In the genomic region with DNA sequence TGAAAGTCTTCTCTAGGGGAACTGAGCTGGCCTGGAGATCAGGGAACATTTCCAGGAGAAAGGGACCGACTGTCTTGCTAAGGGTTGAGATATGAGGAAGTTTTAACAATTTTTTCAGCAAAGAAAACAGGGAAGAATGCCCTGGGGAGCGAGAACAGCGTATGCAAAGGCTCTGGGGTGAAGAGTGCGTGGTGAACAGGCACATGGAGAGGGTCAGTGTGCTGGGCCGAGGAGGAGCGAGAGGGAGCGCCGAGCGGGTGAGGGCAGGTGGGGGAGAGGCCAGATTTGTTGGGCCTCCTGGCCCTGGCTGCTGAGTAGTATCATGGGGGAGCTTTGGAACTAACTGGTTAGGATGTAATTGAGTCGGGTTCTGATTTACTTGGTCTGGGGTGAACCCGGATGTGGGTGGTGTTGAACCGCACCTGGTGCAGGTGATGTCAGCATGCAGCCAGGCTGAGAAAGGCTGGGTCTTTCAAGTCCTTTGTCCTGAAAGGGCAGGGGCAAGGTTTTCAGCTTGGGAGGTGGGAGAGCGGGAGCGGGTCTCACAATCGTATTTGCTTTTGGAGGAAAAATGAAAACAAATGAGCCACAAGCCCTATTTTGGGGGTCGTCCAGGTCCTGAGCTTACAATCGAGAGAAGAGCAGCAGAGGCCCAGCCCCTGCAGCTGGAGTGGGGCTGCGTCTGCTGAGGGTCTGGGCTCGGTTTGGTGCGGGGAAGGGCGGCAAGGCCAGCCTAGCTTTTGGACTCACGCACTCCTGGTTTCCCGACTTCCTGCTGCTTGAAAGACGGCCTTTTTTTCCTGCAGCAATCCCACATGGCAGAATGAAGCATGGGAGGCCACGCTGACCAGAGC, we compare ENCODE assay signal across 1 cellular context.
TF ChIP-seq lines count a peak whose summit lies in the region.

No MANE protein-coding gene starts in this region.

TF ChIP-seq in HepG2, 621 proteins besides CTCF, POLR2A, EP300 and RAD21:
- TF ChIP-seq, protein P1, sequence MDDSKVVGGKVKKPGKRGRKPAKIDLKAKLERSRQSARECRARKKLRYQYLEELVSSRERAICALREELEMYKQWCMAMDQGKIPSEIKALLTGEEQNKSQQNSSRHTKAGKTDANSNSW (CRISPR knock-in tag; IDR thresholded peaks at IDR 0.05; ENCODE audit: borderline replicate concordance), result no peak
- 0 out of 2 replicates have a peak, but pooled peaks have one; percentile 43 for TF ChIP-seq IRX3 (CRISPR knock-in tag; IDR thresholded peaks at IDR 0.05; ENCODE audit: borderline replicate concordance, low read depth)
- TF ChIP-seq, protein P2, sequence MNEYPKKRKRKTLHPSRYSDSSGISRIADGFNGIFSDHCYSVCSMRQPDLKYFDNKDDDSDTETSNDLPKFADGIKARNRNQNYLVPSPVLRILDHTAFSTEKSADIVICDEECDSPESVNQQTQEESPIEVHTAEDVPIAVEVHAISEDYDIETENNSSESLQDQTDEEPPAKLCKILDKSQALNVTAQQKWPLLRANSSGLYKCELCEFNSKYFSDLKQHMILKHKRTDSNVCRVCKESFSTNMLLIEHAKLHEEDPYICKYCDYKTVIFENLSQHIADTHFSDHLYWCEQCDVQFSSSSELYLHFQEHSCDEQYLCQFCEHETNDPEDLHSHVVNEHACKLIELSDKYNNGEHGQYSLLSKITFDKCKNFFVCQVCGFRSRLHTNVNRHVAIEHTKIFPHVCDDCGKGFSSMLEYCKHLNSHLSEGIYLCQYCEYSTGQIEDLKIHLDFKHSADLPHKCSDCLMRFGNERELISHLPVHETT (CRISPR knock-in tag; conservative IDR thresholded peaks at IDR 0.05), result no peak
- TF ChIP-seq BORCS8-MEF2B (CRISPR knock-in tag; IDR thresholded peaks at IDR 0.05), result 0 out of 2 replicates have a peak, but pooled peaks have one; percentile 26
- peak; percentile 4; the same call in 1 of the 2 replicates for TF ChIP-seq ESRRA (CRISPR knock-in tag; IDR thresholded peaks at IDR 0.05; ENCODE audit: low read depth)
- TF ChIP-seq ZNF761 (CRISPR knock-in tag; conservative IDR thresholded peaks at IDR 0.05), result no peak
